ENCODE assay signal across 23 cellular contexts in genomic region chr2:223165423-223166214, GRCh38.
"Had no signal": no experiment of that assay in that cellular context is flagged by ENCODE, and none has a peak within 500 bp of the region (broad histone marks: within the 10 kb centered on the region; RNA-seq: fewer than 3 reads in every experiment).

No MANE protein-coding gene starts in this region.

- H3K9me3 ChIP-seq: esophagus muscularis mucosa, gastrocnemius medialis, psoas muscle, right lobe of liver, testis, tibial nerve, upper lobe of right lung, vagina had no signal

- H3K4me1 ChIP-seq: esophagus muscularis mucosa, gastrocnemius medialis, psoas muscle, right lobe of liver, spleen, testis, tibial nerve, upper lobe of right lung, vagina had no signal

- H3K27ac ChIP-seq: epithelial cell of prostate, esophagus muscularis mucosa, gastrocnemius medialis, psoas muscle, right lobe of liver, spleen, testis, tibial nerve, upper lobe of right lung, vagina had no signal

- H3K4me3 ChIP-seq: esophagus muscularis mucosa, gastrocnemius medialis, lung, psoas muscle, right lobe of liver, spleen, testis, tibial nerve, upper lobe of right lung, vagina had no signal

- H3K36me3 ChIP-seq: esophagus muscularis mucosa, gastrocnemius medialis, right lobe of liver, spleen, tibial nerve, upper lobe of right lung, vagina had no signal

- DNase-seq: effector memory CD8-positive, alpha-beta T cell; gastrocnemius medialis; immature natural killer cell; left cardiac atrium; left ventricle myocardium superior; mesenchymal stem cell; midbrain; naive B cell; psoas muscle; retina; right lobe of liver; spleen; stimulated activated CD4-positive, alpha-beta T cell treated with anti-CD3 and anti-CD28 coated beads, Interleukin-2, amount 100 ng/mL, for 24 hours; stimulated activated CD4-positive, alpha-beta T cell treated with anti-CD3 and anti-CD28 coated beads, Interleukin-4, amount 100 ng/mL, for 4 hours; stimulated activated naive B cell treated with anti-CD40 and anti-IgM and Interleukin-4, amounts not matched to agents 10 μg/mL and 1 μg/mL and 100 μg/mL, for 72 hours; stimulated activated naive CD8-positive, alpha-beta T cell treated with anti-CD3 and anti-CD28 coated beads, Interleukin-15, amount 100 ng/mL, for 72 hours; testis; upper lobe of right lung had no signal

- H3K27me3 ChIP-seq: esophagus muscularis mucosa, gastrocnemius medialis, right lobe of liver, spleen, testis, tibial nerve, upper lobe of right lung, vagina had no signal

- ATAC-seq: effector memory CD8-positive, alpha-beta T cell; gastrocnemius medialis; left cardiac atrium; left ventricle myocardium superior; psoas muscle; right lobe of liver; stimulated activated naive B cell treated with anti-CD40 and anti-IgM and Interleukin-4, amounts not matched to agents 10 μg/mL and 1 μg/mL and 100 μg/mL, for 72 hours; stimulated activated naive CD8-positive, alpha-beta T cell treated with anti-CD3 and anti-CD28 coated beads, Interleukin-15, amount 100 ng/mL, for 72 hours; upper lobe of right lung had no signal
